1 cellular context compared by ENCODE assay signal in the genomic region with DNA sequence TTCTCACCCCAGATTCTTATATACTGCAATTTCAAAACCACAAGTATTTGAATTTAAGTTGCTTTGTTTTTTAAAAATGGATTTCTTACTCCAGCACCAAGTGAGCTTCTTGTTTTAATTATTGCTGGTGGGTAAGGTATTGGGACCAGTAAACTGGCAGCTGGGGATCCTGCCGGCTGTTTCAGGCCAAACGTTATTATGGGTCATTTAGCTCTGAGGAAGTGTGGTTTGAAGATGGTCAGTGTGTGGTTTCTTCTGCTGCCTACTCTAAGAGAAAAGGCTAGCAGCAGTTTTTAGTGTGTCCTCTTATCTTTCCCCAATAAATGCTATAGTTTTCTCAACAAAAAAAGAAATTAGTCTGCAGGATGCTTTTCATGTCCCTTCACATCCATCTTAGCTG.
TF ChIP-seq lines count a peak whose summit lies in the region.

No MANE protein-coding gene starts in this region.

TF ChIP-seq in HepG2, 621 proteins besides CTCF, POLR2A, EP300 and RAD21 (continued from another document):
- TF ChIP-seq, protein P1, sequence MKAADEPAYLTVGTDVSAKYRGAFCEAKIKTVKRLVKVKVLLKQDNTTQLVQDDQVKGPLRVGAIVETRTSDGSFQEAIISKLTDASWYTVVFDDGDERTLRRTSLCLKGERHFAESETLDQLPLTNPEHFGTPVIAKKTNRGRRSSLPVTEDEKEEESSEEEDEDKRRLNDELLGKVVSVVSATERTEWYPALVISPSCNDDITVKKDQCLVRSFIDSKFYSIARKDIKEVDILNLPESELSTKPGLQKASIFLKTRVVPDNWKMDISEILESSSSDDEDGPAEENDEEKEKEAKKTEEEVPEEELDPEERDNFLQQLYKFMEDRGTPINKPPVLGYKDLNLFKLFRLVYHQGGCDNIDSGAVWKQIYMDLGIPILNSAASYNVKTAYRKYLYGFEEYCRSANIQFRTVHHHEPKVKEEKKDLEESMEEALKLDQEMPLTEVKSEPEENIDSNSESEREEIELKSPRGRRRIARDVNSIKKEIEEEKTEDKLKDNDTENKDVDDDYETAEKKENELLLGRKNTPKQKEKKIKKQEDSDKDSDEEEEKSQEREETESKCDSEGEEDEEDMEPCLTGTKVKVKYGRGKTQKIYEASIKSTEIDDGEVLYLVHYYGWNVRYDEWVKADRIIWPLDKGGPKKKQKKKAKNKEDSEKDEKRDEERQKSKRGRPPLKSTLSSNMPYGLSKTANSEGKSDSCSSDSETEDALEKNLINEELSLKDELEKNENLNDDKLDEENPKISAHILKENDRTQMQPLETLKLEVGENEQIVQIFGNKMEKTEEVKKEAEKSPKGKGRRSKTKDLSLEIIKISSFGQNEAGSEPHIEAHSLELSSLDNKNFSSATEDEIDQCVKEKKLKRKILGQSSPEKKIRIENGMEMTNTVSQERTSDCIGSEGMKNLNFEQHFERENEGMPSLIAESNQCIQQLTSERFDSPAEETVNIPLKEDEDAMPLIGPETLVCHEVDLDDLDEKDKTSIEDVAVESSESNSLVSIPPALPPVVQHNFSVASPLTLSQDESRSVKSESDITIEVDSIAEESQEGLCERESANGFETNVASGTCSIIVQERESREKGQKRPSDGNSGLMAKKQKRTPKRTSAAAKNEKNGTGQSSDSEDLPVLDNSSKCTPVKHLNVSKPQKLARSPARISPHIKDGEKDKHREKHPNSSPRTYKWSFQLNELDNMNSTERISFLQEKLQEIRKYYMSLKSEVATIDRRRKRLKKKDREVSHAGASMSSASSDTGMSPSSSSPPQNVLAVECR (CRISPR knock-in tag; IDR thresholded peaks at IDR 0.05; ENCODE audit: borderline replicate concordance): no peak
